ENCODE assay signal across 13 cellular contexts in genomic region chr20:5150226-5151076, GRCh38. TPM values are rescaled to one million over a fixed set of nuclear protein-coding genes. Genes with fewer than 3 reads are reported as not detected.
DNase-seq lines count a peak whose midpoint lies in the region; ATAC-seq and TF ChIP-seq lines count a peak whose summit lies in the region.
"Had no signal": no experiment of that assay in that cellular context is flagged by ENCODE, and none has a peak within 500 bp of the region (broad histone marks: within the 10 kb centered on the region; RNA-seq: fewer than 3 reads in every experiment).

No MANE protein-coding gene starts in this region.

- intact Hi-C loops in esophagus squamous epithelium (cut with DNase I): no loop called here

- TF ChIP-seq EP300 in suprapubic skin (IDR thresholded peaks at IDR 0.05): no peak

- H3K36me3 ChIP-seq in GM23338 (ENCODE audit: insufficient read depth) (no peaks in the 10 kb centered on the region), parathyroid adenoma (ENCODE audit: control insufficient read depth, insufficient read depth, low read length) (no peaks in the 10 kb centered on the region), esophagus squamous epithelium (no peaks in the 10 kb centered on the region), suprapubic skin (no peaks in the 10 kb centered on the region)

- peaks cover 92% of the 10 kb centered on the region for H3K79me2 ChIP-seq in GM23338 (replicated peaks; ENCODE audit: insufficient read depth)
- H3K79me2 ChIP-seq in parathyroid adenoma: peaks cover 67% of the 10 kb centered on the region

- no peaks in the 10 kb centered on the region; the same call in 1 of the 2 replicates for H3K4me1 ChIP-seq in GM23338 (ENCODE audit: insufficient read depth)
- peaks cover 17% of the 10 kb centered on the region for H3K4me1 ChIP-seq in parathyroid adenoma
- H3K4me1 ChIP-seq in esophagus squamous epithelium: peaks cover under 1 to 69% (median 43%) of the 10 kb centered on the region in 3 donors
- H3K4me1 ChIP-seq in suprapubic skin: peaks cover 13% of the 10 kb centered on the region

- ATAC-seq in GM23338: peak; percentile 35; the same call in 1 of the 3 replicates
- no peak for ATAC-seq in T-helper 17 cell
- ATAC-seq: sciatic nerve had no signal

- TF ChIP-seq POLR2A in esophagus squamous epithelium (IDR thresholded peaks at IDR 0.05) (no peak), suprapubic skin (IDR thresholded peaks at IDR 0.05) (no peak)

- WGBS in esophagus squamous epithelium, 2 donors: 73 to 75% methylated on average over 9 to 11 of the region's 13 CpGs
- WGBS in suprapubic skin: 85% methylated on average over 13 of the region's 13 CpGs

- H3K27me3 ChIP-seq in GM23338 (ENCODE audit: insufficient read depth) (no peaks in the 10 kb centered on the region), parathyroid adenoma (ENCODE audit: control insufficient read depth, insufficient read depth, low read length) (no peaks in the 10 kb centered on the region), esophagus squamous epithelium (no peaks in the 10 kb centered on the region), suprapubic skin (no peaks in the 10 kb centered on the region)

- H3K4me2 ChIP-seq in GM23338: no peak overlapping the region
- no peak overlapping the region for H3K4me2 ChIP-seq in parathyroid adenoma (ENCODE audit: low read length)

- H3K9me3 Mint-ChIP-seq in GM23338: no peaks in the 10 kb centered on the region

- H3K4me3 ChIP-seq in GM23338: no peak overlapping the region
- no peak overlapping the region for H3K4me3 ChIP-seq in fibroblast of villous mesenchyme (ENCODE audit: low read depth, low read length)
- no peak overlapping the region for H3K4me3 ChIP-seq in parathyroid adenoma (ENCODE audit: low read depth, low read length)
- H3K4me3 ChIP-seq in esophagus squamous epithelium: no peak overlapping the region
- no peak overlapping the region for H3K4me3 ChIP-seq in suprapubic skin

- H2AFZ ChIP-seq in GM23338 (no peak overlapping the region), parathyroid adenoma (no peak overlapping the region)

- H3K27ac ChIP-seq in GM23338 (ENCODE audit: low read depth) (0 out of 2 replicates have a peak overlapping the region, but pooled peaks have one; percentile 50), parathyroid adenoma (peak overlapping the region; percentile 4), esophagus squamous epithelium (no peak overlapping the region), suprapubic skin (no peak overlapping the region)

- DNase-seq in GM23338 (ENCODE audit: low spot score) (no peak), T-helper 17 cell (no peak), fibroblast of villous mesenchyme (ENCODE audit: low read depth) (peak; percentile 45), esophagus squamous epithelium (lab: John Stamatoyannopoulos, UW) (no peak), suprapubic skin (ENCODE audit: low spot score in 2 of 2) (no peak), SW480 (ENCODE audit: low spot score) (no peak)
- DNase-seq in activated CD8-positive, alpha-beta memory T cell treated with anti-CD3 and anti-CD28 coated beads, Interleukin-2, amount 50 U/mL, for 4 hours: no peak
- DNase-seq: activated T-cell treated with anti-CD3 and anti-CD28 coated beads, Interleukin-2, amount 50 U/mL, for 48 hours; Calu3; effector memory CD4-positive, alpha-beta T cell; NCI-H82 had no signal

- H3K4me3 Mint-ChIP-seq in GM23338 (no peak overlapping the region), T-helper 17 cell (no peak overlapping the region)

- H3F3A ChIP-seq in GM23338 (replicated peaks; ENCODE audit: low read depth): no peaks in the 10 kb centered on the region

- peak overlapping the region; percentile 81 for H3K27ac Mint-ChIP-seq in GM23338
- peak overlapping the region; percentile 47 for H3K27ac Mint-ChIP-seq in T-helper 17 cell

- H3K27me3 Mint-ChIP-seq in GM23338 (ENCODE audit: insufficient read depth, low read depth, poor library complexity) (no peaks in the 10 kb centered on the region), T-helper 17 cell (no peaks in the 10 kb centered on the region)

- H3K9me3 ChIP-seq in T-helper 17 cell (ENCODE audit: control insufficient read depth, low read length, poor library complexity, severe bottlenecking): no peaks in the 10 kb centered on the region
- no peaks in the 10 kb centered on the region for H3K9me3 ChIP-seq in parathyroid adenoma (ENCODE audit: control insufficient read depth, low read length)
- no peaks in the 10 kb centered on the region for H3K9me3 ChIP-seq in esophagus squamous epithelium
- no peaks in the 10 kb centered on the region for H3K9me3 ChIP-seq in suprapubic skin

- H3K9ac ChIP-seq in parathyroid adenoma: no peak overlapping the region

- H4K20me1 ChIP-seq in GM23338 (replicated peaks; ENCODE audit: insufficient read depth): peaks cover 23% of the 10 kb centered on the region

- peaks cover 17% of the 10 kb centered on the region for H3K4me1 Mint-ChIP-seq in GM23338
- H3K4me1 Mint-ChIP-seq in T-helper 17 cell: peaks cover 57% of the 10 kb centered on the region

- H3K9me2 ChIP-seq in GM23338 (ENCODE audit: insufficient read depth): no peaks in the 10 kb centered on the region

- no peaks in the 10 kb centered on the region; the same call in 2 of the 3 replicates for H3K36me3 Mint-ChIP-seq in GM23338 (ENCODE audit: low read depth)
- peaks cover 2% of the 10 kb centered on the region for H3K36me3 Mint-ChIP-seq in T-helper 17 cell (ENCODE audit: low read depth)

- no peak for TF ChIP-seq CTCF in GM23338 (conservative IDR thresholded peaks at IDR 0.05; ENCODE audit: low read depth in 2 of 2)
- no peak for TF ChIP-seq CTCF in fibroblast of villous mesenchyme (IDR thresholded peaks at IDR 0.05; ENCODE audit: insufficient read depth, low read depth, low read length)
- TF ChIP-seq CTCF in parathyroid adenoma (IDR thresholded peaks at IDR 0.05): no peak
- no peak for TF ChIP-seq CTCF in esophagus squamous epithelium (IDR thresholded peaks at IDR 0.05)
- no peak for TF ChIP-seq CTCF in suprapubic skin (IDR thresholded peaks at IDR 0.05)

TF ChIP-seq in GM23338, 12 proteins besides CTCF, POLR2A, EP300 and RAD21 (continues in another document):
- no peak for TF ChIP-seq EZH2phosphoT487 (IDR thresholded peaks at IDR 0.05; ENCODE audit: unreplicated experiment)
- no peak for TF ChIP-seq EZH2 (IDR thresholded peaks at IDR 0.05; ENCODE audit: low read depth, unreplicated experiment)
- TF ChIP-seq CREB1 (CRISPR knock-in tag; IDR thresholded peaks at IDR 0.05; ENCODE audit: low read depth): no peak

RNA-seq across cellular contexts. Expression of gene CDS2, which starts 23.6 kb away (rescaled TPM):
- total RNA-seq in GM23338 (2014; rRNA removed; shearing (Covaris generic)): 40.1 and 40.8 TPM in 2 replicates
- polyA plus RNA-seq in GM23338 (2016; fragmentation: Nextera tagmentation; extraction: Ambion mirVana): 16.8 and 17.5 TPM in 2 replicates
- total RNA-seq in T-helper 17 cell (10 to 100 TPM; 75.3 to 86.9 TPM), fibroblast of villous mesenchyme (20.9 and 32.4 TPM in 2 replicates), esophagus squamous epithelium (10 to 100 TPM; 13.7 to 25.7 (median 14.5) TPM), suprapubic skin (10 to 100 TPM; 12.3 to 30.3 (median 22.6) TPM)

RNA-seq across cellular contexts. Expression of gene PCNA, which starts 30.7 kb away (rescaled TPM):
- total RNA-seq in GM23338 (2014; rRNA removed; shearing (Covaris generic)): 413 and 428 TPM in 2 replicates
- polyA plus RNA-seq in GM23338 (2016; fragmentation: Nextera tagmentation; extraction: Ambion mirVana): 349 and 353 TPM in 2 replicates
- total RNA-seq in T-helper 17 cell (10 to 100 TPM; 29.3 to 35.4 TPM), fibroblast of villous mesenchyme (79.6 and 121 TPM in 2 replicates), esophagus squamous epithelium (100 to 1,000 TPM in 2 of 4 donors, 10 to 100 TPM in 2; 58.9 to 160 (median 97.1) TPM), suprapubic skin (10 to 100 TPM; 21.9 to 60.0 (median 54.1) TPM)

RNA-seq across cellular contexts. Expression of gene TMEM230, which starts 37.6 kb away (rescaled TPM):
- 93.4 and 102 TPM in 2 replicates for total RNA-seq in GM23338 (2014; rRNA removed; shearing (Covaris generic))
- 110 and 113 TPM in 2 replicates for polyA plus RNA-seq in GM23338 (2016; fragmentation: Nextera tagmentation; extraction: Ambion mirVana)
- total RNA-seq in T-helper 17 cell (10 to 100 TPM; 49.9 to 50.5 TPM), fibroblast of villous mesenchyme (110 and 153 TPM in 2 replicates), esophagus squamous epithelium (10 to 100 TPM; 19.2 to 46.1 (median 34.6) TPM), suprapubic skin (10 to 100 TPM; 33.0 to 69.4 (median 43.3) TPM)

Comparison
In these comparisons a context has a peak if more than half of its experiments do, and no peak if none do; other contexts are left out.
1. H3K27ac ChIP-seq: peak in GM23338 (single experiment) and parathyroid adenoma (single experiment); none in esophagus squamous epithelium (0 of 4) and suprapubic skin (single experiment).